In the genomic region with DNA sequence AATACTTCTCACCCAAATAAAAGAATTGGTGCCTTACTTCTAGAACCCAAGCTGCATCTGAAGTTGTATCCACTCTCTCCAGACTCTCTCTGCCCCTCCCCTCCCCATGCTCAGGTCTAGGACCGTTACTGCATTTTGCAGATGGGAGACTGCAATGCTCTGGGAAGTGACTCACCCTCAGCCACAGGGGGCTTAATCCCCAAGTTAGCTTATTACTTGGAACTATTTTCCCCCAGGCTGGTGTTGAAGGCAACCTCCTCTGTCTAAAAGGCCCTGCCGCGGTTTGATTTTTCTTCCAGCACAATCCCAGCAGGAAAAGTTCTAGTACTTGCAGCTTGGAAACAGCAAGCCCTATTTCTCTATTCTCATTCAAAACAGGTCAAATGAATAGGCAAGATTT, we compare ENCODE assay signal across 1 cellular context.
TF ChIP-seq lines count a peak whose summit lies in the region.

No MANE protein-coding gene starts in this region.

TF ChIP-seq in GM23338, 12 proteins besides CTCF, POLR2A, EP300 and RAD21 (continued from another document):
- no peak; the same call in 1 of the 2 replicates for TF ChIP-seq ZNF462 (CRISPR knock-in tag; IDR thresholded peaks at IDR 0.05)
- no peak for TF ChIP-seq REST (IDR thresholded peaks at IDR 0.05; ENCODE audit: unreplicated experiment)
- TF ChIP-seq EZH2 (IDR thresholded peaks at IDR 0.05; ENCODE audit: low read depth, unreplicated experiment): no peak
- TF ChIP-seq NANOG (IDR thresholded peaks at IDR 0.05; ENCODE audit: borderline replicate concordance): no peak
- TF ChIP-seq ETS1 (IDR thresholded peaks at IDR 0.05): no peak
- no peak for TF ChIP-seq JUNB (IDR thresholded peaks at IDR 0.05; ENCODE audit: unreplicated experiment)
- TF ChIP-seq CREB1 (CRISPR knock-in tag; IDR thresholded peaks at IDR 0.05; ENCODE audit: low read depth): no peak
TF ChIP-seq in GM23338: peak in this region for 0.
